In the genomic region with DNA sequence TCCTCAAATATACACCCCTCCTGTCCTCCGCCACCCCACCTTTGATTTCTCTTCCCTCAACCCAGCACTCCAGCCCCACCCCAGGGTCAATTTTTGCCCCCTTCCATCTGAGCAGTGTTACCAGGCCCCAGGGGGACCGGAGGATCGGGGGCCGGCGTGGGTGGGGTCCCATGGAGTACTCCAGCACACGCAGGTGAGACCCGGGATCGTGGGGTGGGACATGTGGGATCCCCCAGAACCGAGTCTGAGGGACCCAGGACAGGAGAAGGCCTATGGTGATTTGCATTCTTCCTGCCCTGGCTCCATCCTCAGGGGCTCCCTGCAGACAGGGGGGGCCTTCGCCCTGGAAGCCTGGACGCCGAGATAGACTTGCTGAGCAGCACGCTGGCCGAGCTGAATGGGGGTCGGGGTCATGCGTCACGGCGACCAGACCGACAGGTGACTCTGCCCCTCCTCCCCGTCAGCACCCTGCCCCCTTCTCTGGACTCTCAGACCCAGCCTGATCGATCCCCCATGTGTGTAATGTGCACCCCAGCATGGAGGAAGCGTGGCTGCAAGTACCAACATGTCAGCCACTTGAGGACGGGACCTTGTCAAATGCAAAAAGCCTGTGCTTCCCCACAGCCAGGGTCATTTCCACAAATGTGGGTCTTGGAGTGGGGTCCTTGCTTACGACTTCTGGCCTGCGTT, we compare ENCODE assay signal across 2 cellular contexts.
A peak's percentile ranks its signal among the peaks of the same experiment; 100 is the strongest.
TF ChIP-seq lines count a peak whose summit lies in the region.

No MANE protein-coding gene starts in this region.

TF ChIP-seq in GM23338, 12 proteins besides CTCF, POLR2A, EP300 and RAD21:
- TF ChIP-seq POLR2AphosphoS5 (IDR thresholded peaks at IDR 0.05; ENCODE audit: low read depth) = no peak; the same call in 1 of the 2 replicates
- TF ChIP-seq STAT1 (IDR thresholded peaks at IDR 0.05; ENCODE audit: unreplicated experiment) = no peak
- peak; percentile 71 for TF ChIP-seq CREB1 (CRISPR knock-in tag; IDR thresholded peaks at IDR 0.05; ENCODE audit: low read depth)

TF ChIP-seq in GM12878, 131 proteins besides CTCF, POLR2A, EP300 and RAD21:
- TF ChIP-seq, protein P1, sequence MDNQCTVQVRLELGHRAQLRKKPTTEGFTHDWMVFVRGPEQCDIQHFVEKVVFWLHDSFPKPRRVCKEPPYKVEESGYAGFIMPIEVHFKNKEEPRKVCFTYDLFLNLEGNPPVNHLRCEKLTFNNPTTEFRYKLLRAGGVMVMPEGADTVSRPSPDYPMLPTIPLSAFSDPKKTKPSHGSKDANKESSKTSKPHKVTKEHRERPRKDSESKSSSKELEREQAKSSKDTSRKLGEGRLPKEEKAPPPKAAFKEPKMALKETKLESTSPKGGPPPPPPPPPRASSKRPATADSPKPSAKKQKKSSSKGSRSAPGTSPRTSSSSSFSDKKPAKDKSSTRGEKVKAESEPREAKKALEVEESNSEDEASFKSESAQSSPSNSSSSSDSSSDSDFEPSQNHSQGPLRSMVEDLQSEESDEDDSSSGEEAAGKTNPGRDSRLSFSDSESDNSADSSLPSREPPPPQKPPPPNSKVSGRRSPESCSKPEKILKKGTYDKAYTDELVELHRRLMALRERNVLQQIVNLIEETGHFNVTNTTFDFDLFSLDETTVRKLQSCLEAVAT (IDR thresholded peaks at IDR 0.05) = peak; percentile 64
- TF ChIP-seq, protein P2, sequence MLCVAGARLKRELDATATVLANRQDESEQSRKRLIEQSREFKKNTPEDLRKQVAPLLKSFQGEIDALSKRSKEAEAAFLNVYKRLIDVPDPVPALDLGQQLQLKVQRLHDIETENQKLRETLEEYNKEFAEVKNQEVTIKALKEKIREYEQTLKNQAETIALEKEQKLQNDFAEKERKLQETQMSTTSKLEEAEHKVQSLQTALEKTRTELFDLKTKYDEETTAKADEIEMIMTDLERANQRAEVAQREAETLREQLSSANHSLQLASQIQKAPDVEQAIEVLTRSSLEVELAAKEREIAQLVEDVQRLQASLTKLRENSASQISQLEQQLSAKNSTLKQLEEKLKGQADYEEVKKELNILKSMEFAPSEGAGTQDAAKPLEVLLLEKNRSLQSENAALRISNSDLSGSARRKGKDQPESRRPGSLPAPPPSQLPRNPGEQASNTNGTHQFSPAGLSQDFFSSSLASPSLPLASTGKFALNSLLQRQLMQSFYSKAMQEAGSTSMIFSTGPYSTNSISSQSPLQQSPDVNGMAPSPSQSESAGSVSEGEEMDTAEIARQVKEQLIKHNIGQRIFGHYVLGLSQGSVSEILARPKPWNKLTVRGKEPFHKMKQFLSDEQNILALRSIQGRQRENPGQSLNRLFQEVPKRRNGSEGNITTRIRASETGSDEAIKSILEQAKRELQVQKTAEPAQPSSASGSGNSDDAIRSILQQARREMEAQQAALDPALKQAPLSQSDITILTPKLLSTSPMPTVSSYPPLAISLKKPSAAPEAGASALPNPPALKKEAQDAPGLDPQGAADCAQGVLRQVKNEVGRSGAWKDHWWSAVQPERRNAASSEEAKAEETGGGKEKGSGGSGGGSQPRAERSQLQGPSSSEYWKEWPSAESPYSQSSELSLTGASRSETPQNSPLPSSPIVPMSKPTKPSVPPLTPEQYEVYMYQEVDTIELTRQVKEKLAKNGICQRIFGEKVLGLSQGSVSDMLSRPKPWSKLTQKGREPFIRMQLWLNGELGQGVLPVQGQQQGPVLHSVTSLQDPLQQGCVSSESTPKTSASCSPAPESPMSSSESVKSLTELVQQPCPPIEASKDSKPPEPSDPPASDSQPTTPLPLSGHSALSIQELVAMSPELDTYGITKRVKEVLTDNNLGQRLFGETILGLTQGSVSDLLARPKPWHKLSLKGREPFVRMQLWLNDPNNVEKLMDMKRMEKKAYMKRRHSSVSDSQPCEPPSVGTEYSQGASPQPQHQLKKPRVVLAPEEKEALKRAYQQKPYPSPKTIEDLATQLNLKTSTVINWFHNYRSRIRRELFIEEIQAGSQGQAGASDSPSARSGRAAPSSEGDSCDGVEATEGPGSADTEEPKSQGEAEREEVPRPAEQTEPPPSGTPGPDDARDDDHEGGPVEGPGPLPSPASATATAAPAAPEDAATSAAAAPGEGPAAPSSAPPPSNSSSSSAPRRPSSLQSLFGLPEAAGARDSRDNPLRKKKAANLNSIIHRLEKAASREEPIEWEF (IDR thresholded peaks at IDR 0.05; ENCODE audit: insufficient replicate concordance, low read depth, low read length) = no peak
- TF ChIP-seq RUNX3 (IDR thresholded peaks at IDR 0.05; ENCODE audit: low read length) = no peak
TF ChIP-seq in GM12878: peak in this region for 1.
